8 cellular contexts compared by ENCODE assay signal in genomic region chr7:101244385-101245146, GRCh38. TPM values are rescaled to one million over a fixed set of nuclear protein-coding genes. Genes with fewer than 3 reads are reported as not detected.
DNase-seq lines count a peak whose midpoint lies in the region; ATAC-seq and TF ChIP-seq lines count a peak whose summit lies in the region.

FIS1 (minus strand) TSS chr7:101245081; CDS start chr7:101245004, 77 bp downstream.

- H2AFZ ChIP-seq in PC-9: peak within 1 kb of the TSS; percentile 94

- H3F3A ChIP-seq in PC-9 (ENCODE audit: insufficient read depth, low read depth): peaks cover 22% of the 10 kb centered on the region; the same call in 1 of the 2 replicates

- H3K4me3 ChIP-seq in Jurkat, Clone E6-1 (ENCODE audit: low read length): peak within 1 kb of the TSS; percentile 99
- H3K4me3 ChIP-seq in PC-9: peak within 1 kb of the TSS; percentile 98
- peak within 1 kb of the TSS; percentile 90 to 91 for H3K4me3 ChIP-seq in esophagus (ENCODE audit: low read depth in 1 of 2, low read length in 2 of 2)
- H3K4me3 ChIP-seq in muscle layer of duodenum (ENCODE audit: low read depth in 1 of 2, low read length in 2 of 2): peak within 1 kb of the TSS; percentile 97 to 98

- 0% methylated on average over 45 of the region's 45 CpGs for WGBS in esophagus, 2 donors

- peak; percentile 63; the same call in 1 of the 2 replicates for TF ChIP-seq CTCF in PC-9 (conservative IDR thresholded peaks at IDR 0.05)

- H3K27me3 Mint-ChIP-seq in activated T-cell treated with anti-CD3 and anti-CD28 coated beads, Interleukin-2, amount 50 U/mL, for 24 hours: no peaks in the 10 kb centered on the region

- intact Hi-C loops in PC-9 (cut with micrococcal nuclease; ENCODE audit: unreplicated experiment): loop anchor here (1.0 kb wide), 4 partner anchors 8 to 100 kb away; partner anchors contain the start of gene ZNHIT1

- no TSS peak for BruUV-seq in PC-9 (replicated peaks; lab: Mats Ljungman, UMichigan)

- CTCF ChIA-PET in PC-9 (lab: Charles Lee): interaction anchor here (0.6 to 2.1 kb wide), 8 partner anchors 12 to 539 kb away, joined by 3 to 22 read pairs (median 6); partner anchors contain the start of genes PLOD3, POP7, SLC12A9 and ZNHIT1

- H3K36me3 Mint-ChIP-seq in activated T-cell treated with anti-CD3 and anti-CD28 coated beads, Interleukin-2, amount 50 U/mL, for 24 hours (ENCODE audit: low read depth): peaks cover 81% of the 10 kb centered on the region

- DNase-seq in DMS53 treated with DMSO at 0.1 percent for 48 hours (lab: John Stamatoyannopoulos, UW; ENCODE audit: unreplicated experiment): peak; percentile 96
- peak; percentile 83 for DNase-seq in Jurkat, Clone E6-1 (ENCODE audit: low read depth, low spot score)
- peak; percentile 74 to 95 for DNase-seq in PC-9
- peak; percentile 98 for DNase-seq in activated T-cell treated with anti-CD3 and anti-CD28 coated beads, Interleukin-2, amount 50 U/mL, for 24 hours
- peak; percentile 81 to 92 for DNase-seq in stimulated activated CD8-positive, alpha-beta memory T cell treated with anti-CD3 and anti-CD28 coated beads, Interleukin-7, amount 100 ng/mL, for 4 hours (ENCODE audit: low read depth in 2 of 2)

- peaks cover 44% of the 10 kb centered on the region for H3K79me2 ChIP-seq in PC-9 (ENCODE audit: low read depth)

- H3K27me3 ChIP-seq in PC-9 (ENCODE audit: insufficient read depth, low read depth) (no peaks in the 10 kb centered on the region), esophagus (ENCODE audit: control insufficient read depth in 1 of 2, insufficient read depth in 2 of 2, low read length in 2 of 2) (no peaks in the 10 kb centered on the region), muscle layer of duodenum (ENCODE audit: low read depth, low read length) (no peaks in the 10 kb centered on the region)

- peaks cover 16% of the 10 kb centered on the region for H3K4me1 ChIP-seq in PC-9 (replicated peaks; ENCODE audit: insufficient read depth)
- H3K4me1 ChIP-seq in esophagus (ENCODE audit: control insufficient read depth in 2 of 2, insufficient read depth in 2 of 2, low read length in 1 of 2): peaks cover 7 to 15% of the 10 kb centered on the region in 2 donors
- H3K4me1 ChIP-seq in muscle layer of duodenum (ENCODE audit: control insufficient read depth in 1 of 2, insufficient read depth in 2 of 2, low read length in 2 of 2): peaks cover 8 to 22% of the 10 kb centered on the region in 2 donors

- H4K20me1 ChIP-seq in PC-9 (ENCODE audit: insufficient read depth): peaks cover 27% of the 10 kb centered on the region

- peak within 1 kb of the TSS; percentile 99 for H3K4me3 Mint-ChIP-seq in activated T-cell treated with anti-CD3 and anti-CD28 coated beads, Interleukin-2, amount 50 U/mL, for 24 hours

- H3K9me2 ChIP-seq in PC-9 (ENCODE audit: insufficient read depth): no peaks in the 10 kb centered on the region

- H3K4me2 ChIP-seq in PC-9: peak within 1 kb of the TSS; percentile 92

- H3K27ac ChIP-seq in PC-9 (peak within 1 kb of the TSS; percentile 52), esophagus (ENCODE audit: low read depth in 2 of 2, low read length in 1 of 2) (peak within 1 kb of the TSS; percentile 95 to 97), muscle layer of duodenum (ENCODE audit: low read length) (peak within 1 kb of the TSS; percentile 97)

- peak; percentile 86 for ATAC-seq in GM21619 (IDR thresholded peaks at IDR 0.05; ENCODE audit: unreplicated experiment)

- POLR2A ChIA-PET in PC-9 (lab: Charles Lee; ENCODE audit: unreplicated experiment): interaction anchor here (0.6 to 0.7 kb wide), 2 partner anchors 58 to 393 kb away, joined by 5 to 6 read pairs; no protein-coding TSS in a partner anchor

- peaks cover 47% of the 10 kb centered on the region for H3K4me1 Mint-ChIP-seq in activated T-cell treated with anti-CD3 and anti-CD28 coated beads, Interleukin-2, amount 50 U/mL, for 24 hours (ENCODE audit: low read depth)

- peak within 1 kb of the TSS; percentile 99 for H3K27ac Mint-ChIP-seq in activated T-cell treated with anti-CD3 and anti-CD28 coated beads, Interleukin-2, amount 50 U/mL, for 24 hours

- H3K9me3 ChIP-seq in PC-9 (ENCODE audit: insufficient read depth, low read depth): no peaks in the 10 kb centered on the region
- H3K9me3 ChIP-seq in esophagus (ENCODE audit: control insufficient read depth in 2 of 2, insufficient read depth in 1 of 2, low read depth in 1 of 2, low read length in 1 of 2): no peaks in the 10 kb centered on the region
- H3K9me3 ChIP-seq in muscle layer of duodenum (ENCODE audit: control insufficient read depth in 1 of 2, low read length in 2 of 2): no peaks in the 10 kb centered on the region

- H3K36me3 ChIP-seq in PC-9 (ENCODE audit: low read depth) (0 out of 2 replicates have a peak, but pooled peaks cover 9% of the 10 kb centered on the region), esophagus (ENCODE audit: control insufficient read depth in 2 of 2, insufficient read depth in 2 of 2, low read length in 1 of 2) (peaks cover 5 to 11% of the 10 kb centered on the region in 2 donors), muscle layer of duodenum (ENCODE audit: control insufficient read depth in 1 of 2, insufficient read depth in 2 of 2, low read length in 2 of 2) (peaks cover 7 to 22% of the 10 kb centered on the region in 2 donors)

- H3K9me3 Mint-ChIP-seq in activated T-cell treated with anti-CD3 and anti-CD28 coated beads, Interleukin-2, amount 50 U/mL, for 24 hours: no peaks in the 10 kb centered on the region

RNA-seq across cellular contexts. Expression of gene FIS1, which starts in this region (rescaled TPM):
- polyA plus RNA-seq in Jurkat, Clone E6-1 (2012; ENCODE audit: insufficient read depth, insufficient read length): 125 TPM
- 184 and 200 TPM in 2 replicates for total RNA-seq in PC-9 (2021)
- polyA plus RNA-seq in esophagus: 100 to 1,000 TPM in 1 of 2 donors, 10 to 100 TPM in 1; 70.0 to 202 TPM

Comparison
In these comparisons a context has a peak if more than half of its experiments do, and no peak if none do; other contexts are left out.
1. Peak in every context shown above with its lines: DNase-seq, ATAC-seq, H3K4me3 ChIP-seq and H3K27ac ChIP-seq.